In the genomic region with DNA sequence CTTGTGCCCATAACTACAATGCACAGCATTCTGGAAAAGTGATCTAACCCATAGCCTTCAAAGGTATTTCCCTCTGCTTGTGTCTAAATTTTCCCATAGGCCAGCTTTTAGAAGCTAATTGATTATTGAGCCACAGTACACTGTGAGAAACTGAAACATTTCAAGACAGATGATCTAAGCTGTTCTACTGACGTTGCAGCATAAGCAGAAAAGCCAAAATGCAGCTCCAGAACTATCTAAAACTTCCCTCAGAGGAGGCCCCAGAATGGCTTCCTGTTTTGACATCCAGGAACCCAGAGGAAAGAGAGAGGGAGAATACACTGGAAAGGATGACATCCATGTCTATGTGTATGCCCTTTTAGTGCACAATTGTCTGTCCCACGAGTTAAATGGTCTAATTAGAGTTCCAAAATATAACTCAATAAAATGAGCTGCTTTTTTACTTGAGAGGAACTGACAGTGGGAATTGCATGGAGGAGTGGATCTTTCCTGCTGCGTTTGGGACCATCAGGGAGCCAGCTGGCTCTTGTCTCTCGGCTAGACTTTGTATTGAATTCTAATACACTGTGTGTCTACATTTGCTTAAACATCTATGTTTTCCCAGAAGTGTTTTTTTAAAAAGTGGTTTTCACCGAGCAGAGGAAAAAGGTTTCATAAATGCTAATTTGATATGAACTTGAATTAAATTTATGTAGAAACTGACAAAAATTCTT, we compare ENCODE assay signal across 28 cellular contexts.
DNase-seq lines count a peak whose midpoint lies in the region; ATAC-seq and TF ChIP-seq lines count a peak whose summit lies in the region.
"Had no signal": no experiment of that assay in that cellular context is flagged by ENCODE, and none has a peak within 500 bp of the region (broad histone marks: within the 10 kb centered on the region; RNA-seq: fewer than 3 reads in every experiment).

No MANE protein-coding gene starts in this region.

- H3K4me1 ChIP-seq in naive thymus-derived CD4-positive, alpha-beta T cell (ENCODE audit: control insufficient read depth in 2 of 2, insufficient read depth in 2 of 2, low read length in 2 of 2) = no peaks in the 10 kb centered on the region
- H3K4me1 ChIP-seq: SJCRH30, suprapubic skin, upper lobe of right lung had no signal

- POLR2A ChIA-PET in naive thymus-derived CD4-positive, alpha-beta T cell (lab: Charles Lee) = no interaction called here

- peaks cover 6% of the 10 kb centered on the region for H3K4me1 Mint-ChIP-seq in mesothelial cell of epicardium
- H3K4me1 Mint-ChIP-seq in activated T-cell treated with anti-CD3 and anti-CD28 coated beads, Interleukin-2, amount 50 U/mL, for 72 hours (ENCODE audit: low read depth) = no peaks in the 10 kb centered on the region
- no peaks in the 10 kb centered on the region for H3K4me1 Mint-ChIP-seq in naive thymus-derived CD4-positive, alpha-beta T cell
- H3K4me1 Mint-ChIP-seq: activated naive CD4-positive, alpha-beta T cell treated with anti-CD3 and anti-CD28 coated beads, Interleukin-2, amount 50 U/mL, for 24 hours; neural crest cell; T-cell had no signal

- intact Hi-C loops in Right ventricle myocardium superior (cut with DNase I) (no loop called here), left cardiac atrium (cut with DNase I) (no loop called here)
- intact Hi-C loops in naive thymus-derived CD4-positive, alpha-beta T cell (cut with micrococcal nuclease) = no loop called here

- ATAC-seq in Right ventricle myocardium superior (ENCODE audit: poor library complexity) = peak; percentile 77
- ATAC-seq in left cardiac atrium = no peak
- ATAC-seq in activated T-cell treated with anti-CD3 and anti-CD28 coated beads, Interleukin-2, amount 50 U/mL, for 72 hours (replicated peaks in 1 of 2) = no peak
- ATAC-seq in naive thymus-derived CD4-positive, alpha-beta T cell = no peak
- ATAC-seq: CD8-positive, alpha-beta T cell; effector memory CD8-positive, alpha-beta T cell; T-cell; upper lobe of right lung had no signal

- CTCF ChIA-PET in naive thymus-derived CD4-positive, alpha-beta T cell (lab: Charles Lee) = interaction anchor here (0.5 kb wide), 1 partner anchor 539 kb away, joined by 3 read pairs; no protein-coding TSS in a partner anchor

- no peak for TF ChIP-seq CTCF in fibroblast of pulmonary artery (IDR thresholded peaks at IDR 0.05; ENCODE audit: low read length, missing control alignments)
- TF ChIP-seq CTCF in mesothelial cell of epicardium (IDR thresholded peaks at IDR 0.05; ENCODE audit: unreplicated experiment) = no peak

- TF ChIP-seq POLR2A in erythroblast (IDR thresholded peaks at IDR 0.05; ENCODE audit: low read length) = no peak

- no peaks in the 10 kb centered on the region for H3K9me3 ChIP-seq in naive thymus-derived CD4-positive, alpha-beta T cell (ENCODE audit: control insufficient read depth in 2 of 3, low read length in 3 of 3)
- H3K9me3 ChIP-seq: sigmoid colon, SJCRH30, suprapubic skin, upper lobe of right lung had no signal

- no peak overlapping the region for H3K27ac ChIP-seq in naive thymus-derived CD4-positive, alpha-beta T cell (ENCODE audit: low read depth, low read length)
- H3K27ac ChIP-seq: SJCRH30, suprapubic skin, upper lobe of right lung had no signal

- H3K27me3 ChIP-seq in naive thymus-derived CD4-positive, alpha-beta T cell (ENCODE audit: control insufficient read depth in 2 of 2, insufficient read depth in 2 of 2, low read length in 2 of 2) = no peaks in the 10 kb centered on the region
- H3K27me3 ChIP-seq: sigmoid colon, SJCRH30, suprapubic skin, upper lobe of right lung had no signal

- no peaks in the 10 kb centered on the region for H3K36me3 Mint-ChIP-seq in mesothelial cell of epicardium
- H3K36me3 Mint-ChIP-seq in activated T-cell treated with anti-CD3 and anti-CD28 coated beads, Interleukin-2, amount 50 U/mL, for 72 hours (ENCODE audit: insufficient read depth in 2 of 2) = no peaks in the 10 kb centered on the region
- no peaks in the 10 kb centered on the region for H3K36me3 Mint-ChIP-seq in naive thymus-derived CD4-positive, alpha-beta T cell
- H3K36me3 Mint-ChIP-seq: activated naive CD4-positive, alpha-beta T cell treated with anti-CD3 and anti-CD28 coated beads, Interleukin-2, amount 50 U/mL, for 24 hours; CD8-positive, alpha-beta T cell; T-cell had no signal

- peak overlapping the region; percentile 76 for H3K27ac Mint-ChIP-seq in mesothelial cell of epicardium
- H3K27ac Mint-ChIP-seq in activated T-cell treated with anti-CD3 and anti-CD28 coated beads, Interleukin-2, amount 50 U/mL, for 72 hours = no peak overlapping the region
- H3K27ac Mint-ChIP-seq in naive thymus-derived CD4-positive, alpha-beta T cell = no peak overlapping the region
- H3K27ac Mint-ChIP-seq: activated naive CD4-positive, alpha-beta T cell treated with anti-CD3 and anti-CD28 coated beads, Interleukin-2, amount 50 U/mL, for 24 hours; CD8-positive, alpha-beta T cell; effector memory CD8-positive, alpha-beta T cell; T-cell had no signal

- H3K27me3 Mint-ChIP-seq in mesothelial cell of epicardium (ENCODE audit: low read depth) = no peaks in the 10 kb centered on the region
- H3K27me3 Mint-ChIP-seq in activated T-cell treated with anti-CD3 and anti-CD28 coated beads, Interleukin-2, amount 50 U/mL, for 72 hours (ENCODE audit: low read depth) = no peaks in the 10 kb centered on the region
- no peaks in the 10 kb centered on the region for H3K27me3 Mint-ChIP-seq in naive thymus-derived CD4-positive, alpha-beta T cell
- H3K27me3 Mint-ChIP-seq: activated naive CD4-positive, alpha-beta T cell treated with anti-CD3 and anti-CD28 coated beads, Interleukin-2, amount 50 U/mL, for 24 hours; effector memory CD8-positive, alpha-beta T cell; T-cell had no signal

- H3K4me3 ChIP-seq in fibroblast of pulmonary artery (replicated peaks; ENCODE audit: low read depth, low read length) = no peak overlapping the region
- no peak overlapping the region for H3K4me3 ChIP-seq in naive thymus-derived CD4-positive, alpha-beta T cell (ENCODE audit: low read length)
- H3K4me3 ChIP-seq: lung, sigmoid colon, SJCRH30, suprapubic skin, upper lobe of right lung had no signal

- H3K36me3 ChIP-seq in naive thymus-derived CD4-positive, alpha-beta T cell (ENCODE audit: control insufficient read depth in 2 of 3, insufficient read depth in 3 of 3, low read length in 3 of 3) = no peaks in the 10 kb centered on the region
- H3K36me3 ChIP-seq: sigmoid colon, SJCRH30, suprapubic skin, upper lobe of right lung had no signal

- DNase-seq in Right ventricle myocardium superior (no peak), left cardiac atrium (no peak), fibroblast of pulmonary artery (ENCODE audit: low read depth) (peak; percentile 69), mesothelial cell of epicardium (ENCODE audit: low spot score in 2 of 2, unreplicated experiment in 2 of 2) (no peak), SW480 (ENCODE audit: low spot score) (no peak), erythroblast (lab: John Stamatoyannopoulos, UW) (no peak)
- no peak for DNase-seq in activated T-cell treated with anti-CD3 and anti-CD28 coated beads, Interleukin-2, amount 50 U/mL, for 72 hours
- DNase-seq in naive thymus-derived CD4-positive, alpha-beta T cell = no peak
- DNase-seq: 8988T; activated CD4-positive, alpha-beta T cell treated with anti-CD3 and anti-CD28 coated beads, Interleukin-2, amount 50 U/mL, for 48 hours; activated CD4-positive, CD25-positive, alpha-beta regulatory T cell; CD8-positive, alpha-beta T cell; cortex of kidney; effector memory CD8-positive, alpha-beta T cell; kidney; NCI-H1436; NCI-H446; NCI-H774; sigmoid colon; SJCRH30; stimulated activated CD4-positive, alpha-beta T cell treated with anti-CD3 and anti-CD28 coated beads, Interleukin-15, amount 100 ng/mL, for 24 hours; stimulated activated naive CD4-positive, alpha-beta T cell; T-cell; upper lobe of right lung had no signal

- H3K4me3 Mint-ChIP-seq in mesothelial cell of epicardium = no peak overlapping the region
- no peak overlapping the region for H3K4me3 Mint-ChIP-seq in activated T-cell treated with anti-CD3 and anti-CD28 coated beads, Interleukin-2, amount 50 U/mL, for 72 hours
- H3K4me3 Mint-ChIP-seq in naive thymus-derived CD4-positive, alpha-beta T cell = no peak overlapping the region
- H3K4me3 Mint-ChIP-seq: activated naive CD4-positive, alpha-beta T cell treated with anti-CD3 and anti-CD28 coated beads, Interleukin-2, amount 50 U/mL, for 24 hours; CD8-positive, alpha-beta T cell; effector memory CD8-positive, alpha-beta T cell; neural crest cell; T-cell had no signal

- H3K9me3 Mint-ChIP-seq in mesothelial cell of epicardium = peaks cover under 1% of the 10 kb centered on the region
- H3K9me3 Mint-ChIP-seq in activated T-cell treated with anti-CD3 and anti-CD28 coated beads, Interleukin-2, amount 50 U/mL, for 72 hours = peaks cover 2 to 3% of the 10 kb centered on the region in 2 donors
- peaks cover 0 to 10% (median 1%) of the 10 kb centered on the region in 11 donors for H3K9me3 Mint-ChIP-seq in naive thymus-derived CD4-positive, alpha-beta T cell
